Comparison of ENCODE assay signal across 8 cellular contexts in genomic region chr1:175648927-175649326, GRCh38.
"Had no signal": no experiment of that assay in that cellular context is flagged by ENCODE, and none has a peak within 500 bp of the region (broad histone marks: within the 10 kb centered on the region; RNA-seq: fewer than 3 reads in every experiment).

No MANE protein-coding gene starts in this region.

- H3K4me2 ChIP-seq: KMS-11 had no signal

- H3K4me3 Mint-ChIP-seq: H9 had no signal

- H3K9ac ChIP-seq: GM23248, KMS-11 had no signal

- H3K9me3 Mint-ChIP-seq: H9 had no signal

- DNase-seq: GM23248, GOT3, HCEC 1CT, KBM-7 had no signal

- ATAC-seq: HepG2 had no signal

- H2AFZ ChIP-seq: GM23248 had no signal

- H3K27ac Mint-ChIP-seq: H9 had no signal

- H3K4me3 ChIP-seq: GM23248 had no signal

- H3K27ac ChIP-seq: GM23248, HL-60, KMS-11 had no signal
